9 cellular contexts compared by ENCODE assay signal in the genomic region with DNA sequence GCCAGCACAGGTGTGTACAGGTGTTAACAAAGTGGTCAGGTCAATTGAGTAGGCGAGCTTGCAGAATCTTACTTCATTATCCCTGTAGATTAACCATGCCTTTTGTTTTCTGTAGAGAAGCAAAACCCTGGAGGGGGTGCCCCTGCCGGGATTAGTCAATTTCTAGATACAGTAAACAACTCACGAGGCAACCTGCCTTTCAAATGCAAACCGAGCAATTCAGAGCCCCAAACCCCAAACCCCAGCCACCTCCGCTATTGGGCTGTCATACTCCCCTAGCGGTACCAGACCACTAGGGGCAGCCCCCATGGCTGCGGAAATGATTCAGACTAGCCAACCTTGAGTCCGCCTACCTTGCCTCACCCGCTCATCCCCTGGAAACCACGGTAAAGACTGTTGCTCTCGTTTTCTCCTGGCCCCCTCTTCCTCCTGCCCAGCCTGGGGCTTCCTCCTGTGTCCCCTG.
DNase-seq lines count a peak whose midpoint lies in the region; ATAC-seq and TF ChIP-seq lines count a peak whose summit lies in the region.
"Had no signal": no experiment of that assay in that cellular context is flagged by ENCODE, and none has a peak within 500 bp of the region (broad histone marks: within the 10 kb centered on the region; RNA-seq: fewer than 3 reads in every experiment).

No MANE protein-coding gene starts in this region.

- H3K4me1 ChIP-seq in spleen (peaks cover 0 to 29% (median 6%) of the 10 kb centered on the region in 6 donors), body of pancreas (peaks cover 11% of the 10 kb centered on the region)

- no peak overlapping the region for H3K4me3 ChIP-seq in spleen
- no peak overlapping the region for H3K4me3 ChIP-seq in body of pancreas

- peak; percentile 99 for ATAC-seq in GM19467 (IDR thresholded peaks at IDR 0.05; ENCODE audit: unreplicated experiment)
- ATAC-seq in HG03521 (IDR thresholded peaks at IDR 0.05; ENCODE audit: unreplicated experiment) = peak; percentile 99
- no peak for ATAC-seq in body of pancreas

- no peaks in the 10 kb centered on the region for H3K36me3 ChIP-seq in spleen
- no peaks in the 10 kb centered on the region for H3K36me3 ChIP-seq in body of pancreas (replicated peaks in 1 of 2; ENCODE audit: insufficient read depth in 1 of 2, low read depth in 2 of 2)

- TF ChIP-seq CTCF in C4-2B (conservative IDR thresholded peaks at IDR 0.05) (no peak; the same call in 1 of the 2 replicates), spleen (IDR thresholded peaks at IDR 0.05 in 8 of 11, conservative IDR thresholded peaks at IDR 0.05 in 3 of 11) (peak in 5 of 11 experiments; percentile 26 to 35 (median 29)), body of pancreas (IDR thresholded peaks at IDR 0.05) (no peak)

- H3K27me3 ChIP-seq in spleen (replicated peaks in 1 of 7) (peaks cover 0 to 22% (median 0%) of the 10 kb centered on the region in 7 donors), body of pancreas (no peaks in the 10 kb centered on the region)

- H3K27ac ChIP-seq in C4-2B (peak overlapping the region; percentile 50), spleen (peak overlapping the region in 1 of 8 donors; percentile 3), body of pancreas (no peak overlapping the region)

- TF ChIP-seq POLR2A in spleen (IDR thresholded peaks at IDR 0.05) (no peak), body of pancreas (IDR thresholded peaks at IDR 0.05) (no peak)

- DNase-seq in activated T-cell treated with anti-CD3 and anti-CD28 coated beads for 4 hours (peak; percentile 40), spleen (peak; percentile 77), hippocampal formation (lab: John Stamatoyannopoulos, UW) (no peak), body of pancreas (no peak), glomerular visceral epithelial cell (ENCODE audit: extremely low spot score) (no peak)
- DNase-seq: DND-41 had no signal

- 63 to 70% (median 65%) methylated on average over 11 of the region's 11 CpGs for WGBS in spleen, 5 donors
- WGBS in body of pancreas, 2 donors = 80 to 89% methylated on average over 11 of the region's 11 CpGs

- no peaks in the 10 kb centered on the region for H3K9me3 ChIP-seq in spleen
- no peaks in the 10 kb centered on the region for H3K9me3 ChIP-seq in body of pancreas

- intact Hi-C loops in spleen (cut with DNase I; ENCODE audit: low total_unique reads) (no loop called here), body of pancreas (cut with DNase I) (no loop called here)

Comparison
In these comparisons a context has a peak if more than half of its experiments do, and no peak if none do; other contexts are left out.
1. DNase-seq: peak in activated T-cell treated with anti-CD3 and anti-CD28 coated beads for 4 hours (single experiment) and spleen (single experiment); none in hippocampal formation (0 of 2), body of pancreas (0 of 4) and glomerular visceral epithelial cell (single experiment).